16 cellular contexts compared by ENCODE assay signal in genomic region chr4:111483375-111484169, GRCh38.
DNase-seq lines count a peak whose midpoint lies in the region; ATAC-seq and TF ChIP-seq lines count a peak whose summit lies in the region.
"Had no signal": no experiment of that assay in that cellular context is flagged by ENCODE, and none has a peak within 500 bp of the region (broad histone marks: within the 10 kb centered on the region; RNA-seq: fewer than 3 reads in every experiment).

No MANE protein-coding gene starts in this region.

- peak overlapping the region; percentile 48 for H3K27ac Mint-ChIP-seq in neural crest cell (ENCODE audit: unreplicated experiment)
- H3K27ac Mint-ChIP-seq: CD8-positive, alpha-beta memory T cell had no signal

- TF ChIP-seq RAD21 in IMR-90 (IDR thresholded peaks at IDR 0.05; ENCODE audit: low read length), result no peak

- no peak for TF ChIP-seq CTCF in IMR-90 (conservative IDR thresholded peaks at IDR 0.05; ENCODE audit: low read depth, low read length)
- no peak for TF ChIP-seq CTCF in neural crest cell (conservative IDR thresholded peaks at IDR 0.05)
- TF ChIP-seq CTCF in spleen (IDR thresholded peaks at IDR 0.05 in 8 of 11, conservative IDR thresholded peaks at IDR 0.05 in 3 of 11), result no peak

- in situ Hi-C loops in IMR-90 (cut with MboI; ENCODE audit: low sequenced_read_pairs), result no loop called here

- no peak overlapping the region for H4K91ac ChIP-seq in IMR-90 (ENCODE audit: insufficient read depth, low read depth, low read length)

- WGBS in IMR-90 (ENCODE audit: extremely low coverage in 2 of 2, insufficient read length in 1 of 2), 2 experiments, result 68% methylated on average over 2 of the region's 8 CpGs; no CpG with 5 or more reads in 1 of the 2 experiments
- 77 to 86% (median 83%) methylated on average over 6 to 8 of the region's 8 CpGs for WGBS in spleen, 5 donors

- H3K14ac ChIP-seq in IMR-90 (replicated peaks; ENCODE audit: low read depth, low read length), result no peak overlapping the region

- H3K4ac ChIP-seq in IMR-90 (ENCODE audit: low read depth, low read length), result 0 out of 2 replicates have a peak overlapping the region, but pooled peaks have one; percentile 10

- no peak overlapping the region for H3K18ac ChIP-seq in IMR-90 (ENCODE audit: low read depth, low read length)

- no peaks in the 10 kb centered on the region for H3K27me3 ChIP-seq in IMR-90 (ENCODE audit: control insufficient read depth, insufficient read depth, low read length)
- H3K27me3 ChIP-seq in spleen (replicated peaks in 1 of 7), result no peaks in the 10 kb centered on the region
- H3K27me3 ChIP-seq: BLaER1 had no signal

- no peak overlapping the region for H3K23ac ChIP-seq in IMR-90 (ENCODE audit: low read depth, low read length)

- H3K4me3 ChIP-seq in IMR-90 (ENCODE audit: insufficient read depth, low read depth, low read length) (no peak overlapping the region), spleen (no peak overlapping the region)
- H3K4me3 ChIP-seq: BLaER1, GM23248 had no signal

- no peaks in the 10 kb centered on the region for H3K9me1 ChIP-seq in IMR-90 (ENCODE audit: insufficient read depth, low read length)

- no peak overlapping the region for H2AK5ac ChIP-seq in IMR-90 (ENCODE audit: low read depth, low read length)

- intact Hi-C loops in IMR-90 (cut with micrococcal nuclease) (no loop called here), spleen (cut with DNase I; ENCODE audit: low total_unique reads) (no loop called here)

- no peaks in the 10 kb centered on the region for H3K9me3 ChIP-seq in IMR-90 (ENCODE audit: control insufficient read depth, insufficient read depth, low read length)
- H3K9me3 ChIP-seq in spleen, result peaks cover 0 to 10% (median 0%) of the 10 kb centered on the region in 8 donors
- H3K9me3 ChIP-seq: BLaER1, Caco-2 had no signal

- no peak overlapping the region for H3K4me2 ChIP-seq in IMR-90 (ENCODE audit: low read depth, low read length)
- H3K4me2 ChIP-seq: BLaER1 had no signal

- DNase-seq in activated effector memory CD4-positive, alpha-beta T cell treated with anti-CD3 and anti-CD28 coated beads, Interleukin-2, amount 50 U/mL, for 16 hours, result peak; percentile 51
- DNase-seq in activated effector memory CD4-positive, alpha-beta T cell treated with Interleukin-2 at 50 U/mL for 16 hours, result no peak
- DNase-seq in IMR-90 (no peak), neural crest cell (ENCODE audit: low read depth, low spot score) (no peak), spleen (peak; percentile 56), kidney glomerular epithelial cell (lab: John Stamatoyannopoulos, UW) (no peak), globus pallidus (ENCODE audit: low spot score) (no peak)
- DNase-seq: AML-193; CD8-positive, alpha-beta memory T cell; DMS53; GM23248 had no signal

- H3K56ac ChIP-seq in IMR-90 (ENCODE audit: extremely low read depth, insufficient read depth, low read length), result no peak overlapping the region

- no peaks in the 10 kb centered on the region for H3K27me3 Mint-ChIP-seq in neural crest cell (ENCODE audit: low read depth)
- H3K27me3 Mint-ChIP-seq: CD8-positive, alpha-beta memory T cell had no signal

- no peak overlapping the region for H4K8ac ChIP-seq in IMR-90 (ENCODE audit: low read depth in 2 of 2, low read length in 2 of 2)

- dilution Hi-C loops in IMR-90 (cut with HindIII; ENCODE audit: low sequenced_read_pairs, unreplicated experiment), result no loop called here

- TF ChIP-seq POLR2A in IMR-90 (IDR thresholded peaks at IDR 0.05; ENCODE audit: low read depth, low read length), result no peak
- TF ChIP-seq POLR2A in spleen (IDR thresholded peaks at IDR 0.05), result no peak

- ATAC-seq in IMR-90 (ENCODE audit: low read depth), result no peak; the same call in 1 of the 2 replicates
- ATAC-seq: HCT116 had no signal

- H2AK9ac ChIP-seq in IMR-90 (replicated peaks; ENCODE audit: low read depth, low read length, poor library complexity), result no peak overlapping the region

- H4K5ac ChIP-seq in IMR-90 (ENCODE audit: low read depth, low read length), result no peak overlapping the region

- H2BK120ac ChIP-seq in IMR-90 (ENCODE audit: low read depth, low read length), result no peak overlapping the region

- H3K79me1 ChIP-seq in IMR-90 (ENCODE audit: low read depth in 1 of 2, low read length in 2 of 2), result no peaks in the 10 kb centered on the region

- no peaks in the 10 kb centered on the region for H3K4me1 Mint-ChIP-seq in neural crest cell
- H3K4me1 Mint-ChIP-seq: CD8-positive, alpha-beta memory T cell had no signal

- H3K4me1 ChIP-seq in IMR-90 (ENCODE audit: control insufficient read depth, insufficient read depth, low read length), result no peaks in the 10 kb centered on the region
- no peaks in the 10 kb centered on the region for H3K4me1 ChIP-seq in spleen
- H3K4me1 ChIP-seq: BLaER1, Caco-2 had no signal

- H3K27ac ChIP-seq in IMR-90 (ENCODE audit: insufficient read depth, low read length) (no peak overlapping the region), spleen (no peak overlapping the region)
- H3K27ac ChIP-seq: 22Rv1, BLaER1, GM23248, HL-60 had no signal

- H2BK15ac ChIP-seq in IMR-90 (ENCODE audit: low read depth, low read length), result no peak overlapping the region

- H3K36me3 ChIP-seq in IMR-90 (ENCODE audit: control insufficient read depth, insufficient read depth, low read length), result no peaks in the 10 kb centered on the region
- no peaks in the 10 kb centered on the region for H3K36me3 ChIP-seq in spleen
- H3K36me3 ChIP-seq: BLaER1 had no signal

- H3K4me3 Mint-ChIP-seq in neural crest cell, result no peak overlapping the region
- H3K4me3 Mint-ChIP-seq: CD8-positive, alpha-beta memory T cell had no signal

- H3K36me3 Mint-ChIP-seq in neural crest cell (ENCODE audit: low read depth), result no peaks in the 10 kb centered on the region
- H3K36me3 Mint-ChIP-seq: CD8-positive, alpha-beta memory T cell had no signal

- no peak overlapping the region for H2BK5ac ChIP-seq in IMR-90 (ENCODE audit: low read depth, low read length, poor library complexity, severe bottlenecking)

- POLR2A ChIA-PET in IMR-90 (lab: Charles Lee; ENCODE audit: unreplicated experiment), result no interaction called here

- H2BK20ac ChIP-seq in IMR-90 (ENCODE audit: low read depth, low read length), result no peak overlapping the region

- H4K20me1 ChIP-seq in IMR-90 (ENCODE audit: insufficient read depth, low read length), result no peaks in the 10 kb centered on the region
- H4K20me1 ChIP-seq: BLaER1 had no signal

- no peak overlapping the region for H3K9ac ChIP-seq in IMR-90 (ENCODE audit: low read depth, low read length)
- H3K9ac ChIP-seq: BLaER1, GM23248 had no signal

- no TSS peak for BruUV-seq in IMR-90 (replicated peaks; lab: Mats Ljungman, UMichigan)

- H2AFZ ChIP-seq in IMR-90 (replicated peaks; ENCODE audit: low read length, poor library complexity), result peak overlapping the region; percentile 5
- H2AFZ ChIP-seq: GM23248 had no signal

- peaks cover 9% of the 10 kb centered on the region for H3K9me3 Mint-ChIP-seq in neural crest cell

- CTCF ChIA-PET in IMR-90 (lab: Yijun Ruan, JAX), result interaction anchor here (0.9 kb wide), 1 partner anchor 11 kb away, joined by 3 read pairs; no protein-coding TSS in a partner anchor

TF ChIP-seq in IMR-90, 13 proteins besides CTCF, POLR2A, EP300 and RAD21:
- no peak for TF ChIP-seq NFE2L2 (IDR thresholded peaks at IDR 0.05; ENCODE audit: low read depth, low read length)
- TF ChIP-seq USF2 (IDR thresholded peaks at IDR 0.05; ENCODE audit: low read depth, low read length), result no peak
- TF ChIP-seq BHLHE40 (IDR thresholded peaks at IDR 0.05; ENCODE audit: low read depth, low read length), result no peak
- no peak for TF ChIP-seq CHD1 (IDR thresholded peaks at IDR 0.05; ENCODE audit: low read depth, low read length)
- TF ChIP-seq RFX5 (IDR thresholded peaks at IDR 0.05; ENCODE audit: low read depth, low read length), result no peak
- TF ChIP-seq CEBPB (IDR thresholded peaks at IDR 0.05; ENCODE audit: low read depth, low read length), result no peak
- no peak for TF ChIP-seq MAZ (IDR thresholded peaks at IDR 0.05; ENCODE audit: borderline replicate concordance, low read depth, low read length)
- no peak for TF ChIP-seq MAFK (IDR thresholded peaks at IDR 0.05; ENCODE audit: low read depth, low read length)
- TF ChIP-seq MXI1 (IDR thresholded peaks at IDR 0.05; ENCODE audit: borderline replicate concordance, low read depth, low read length), result no peak
- TF ChIP-seq ELK1 (IDR thresholded peaks at IDR 0.05; ENCODE audit: borderline replicate concordance, low read depth, low read length), result no peak
- TF ChIP-seq RCOR1 (IDR thresholded peaks at IDR 0.05; ENCODE audit: insufficient replicate concordance, low read length), result no peak
- no peak for TF ChIP-seq SMC3 (IDR thresholded peaks at IDR 0.05; ENCODE audit: low read depth, low read length)
- no peak for TF ChIP-seq FOS (IDR thresholded peaks at IDR 0.05; ENCODE audit: low read depth, low read length)

Comparison
In these comparisons a context has a peak if more than half of its experiments do, and no peak if none do; other contexts are left out.
1. DNase-seq: peak in activated effector memory CD4-positive, alpha-beta T cell treated with anti-CD3 and anti-CD28 coated beads, Interleukin-2, amount 50 U/mL, for 16 hours (single experiment) and spleen (single experiment); none in activated effector memory CD4-positive, alpha-beta T cell treated with Interleukin-2 at 50 U/mL for 16 hours (single experiment), IMR-90 (single experiment), neural crest cell (single experiment), kidney glomerular epithelial cell (single experiment) and globus pallidus (single experiment).